In genomic region chr4:54439831-54440243, GRCh38 we compare ENCODE assay signal across 8 cellular contexts.
DNase-seq lines count a peak whose midpoint lies in the region; ATAC-seq and TF ChIP-seq lines count a peak whose summit lies in the region.

No MANE protein-coding gene starts in this region.

- H3K4me3 Mint-ChIP-seq in T-helper 2 cell treated with Interferon-gamma antibody and Interleukin-4, amounts not matched to agents 5 μg/mL and 100 μg/mL, for 36 hours, result no peak overlapping the region

- no peaks in the 10 kb centered on the region for H3K9me3 ChIP-seq in left lung

- intact Hi-C loops in left lung (cut with DNase I), result loop anchor here in 1 of 2 donors (5.0 kb wide), 1 partner anchor 118 kb away; no protein-coding TSS in a partner anchor

- H3K4me1 ChIP-seq in left lung, result peaks cover 0 to 13% of the 10 kb centered on the region in 2 donors

- in situ Hi-C loops in brain microvascular endothelial cell (cut with HindIII; ENCODE audit: low pct_ligation_motif_present, low sequenced_read_pairs), result no loop called here

- DNase-seq in AG09319 (ENCODE audit: extremely low read depth, low read depth), result peak; percentile 16
- peak; percentile 72 for DNase-seq in NB4 (ENCODE audit: low read depth)
- peak; percentile 52 for DNase-seq in brain microvascular endothelial cell
- DNase-seq in left lung, result peak in 1 of 2 donors; percentile 40
- no peak for DNase-seq in T-helper 2 cell treated with Interferon-gamma antibody and Interleukin-4, amounts not matched to agents 5 μg/mL and 100 μg/mL, for 36 hours (ENCODE audit: low spot score)
- no peak for DNase-seq in central memory CD4-positive, alpha-beta T cell
- DNase-seq in SW 1271 (lab: John Stamatoyannopoulos, UW), result no peak

- H3K27me3 ChIP-seq in brain microvascular endothelial cell (replicated peaks) (no peaks in the 10 kb centered on the region), left lung (no peaks in the 10 kb centered on the region)

- no peaks in the 10 kb centered on the region for H3K4me1 Mint-ChIP-seq in T-helper 2 cell treated with Interferon-gamma antibody and Interleukin-4, amounts not matched to agents 5 μg/mL and 100 μg/mL, for 36 hours (ENCODE audit: low read depth)

- H3K4me3 ChIP-seq in NB4 (ENCODE audit: low read depth, low read length) (no peak overlapping the region), brain microvascular endothelial cell (ENCODE audit: low read depth, low read length) (peak overlapping the region; percentile 4), left lung (peak overlapping the region in 1 of 2 donors; percentile 4)

- no peak overlapping the region for H3K27ac Mint-ChIP-seq in T-helper 2 cell treated with Interferon-gamma antibody and Interleukin-4, amounts not matched to agents 5 μg/mL and 100 μg/mL, for 36 hours

- TF ChIP-seq CTCF in AG09319 (IDR thresholded peaks at IDR 0.05; ENCODE audit: low read depth, low read length) (no peak), NB4 (IDR thresholded peaks at IDR 0.05; ENCODE audit: low read depth, low read length) (no peak), brain microvascular endothelial cell (IDR thresholded peaks at IDR 0.05; ENCODE audit: low read depth, low read length, missing control alignments) (no peak), left lung (IDR thresholded peaks at IDR 0.05) (no peak)

- no peak for TF ChIP-seq POLR2A in NB4 (IDR thresholded peaks at IDR 0.05; ENCODE audit: extremely low read depth, insufficient read length)

- H3K36me3 ChIP-seq in brain microvascular endothelial cell (replicated peaks) (no peaks in the 10 kb centered on the region), left lung (no peaks in the 10 kb centered on the region)

- no peaks in the 10 kb centered on the region for H3K9me3 Mint-ChIP-seq in T-helper 2 cell treated with Interferon-gamma antibody and Interleukin-4, amounts not matched to agents 5 μg/mL and 100 μg/mL, for 36 hours

- peaks cover 13% of the 10 kb centered on the region for H3K27me3 Mint-ChIP-seq in T-helper 2 cell treated with Interferon-gamma antibody and Interleukin-4, amounts not matched to agents 5 μg/mL and 100 μg/mL, for 36 hours (ENCODE audit: low read depth)

- H3K27ac ChIP-seq in brain microvascular endothelial cell (no peak overlapping the region), left lung (peak overlapping the region in 1 of 2 donors; percentile 63)

- no peaks in the 10 kb centered on the region for H3K36me3 Mint-ChIP-seq in T-helper 2 cell treated with Interferon-gamma antibody and Interleukin-4, amounts not matched to agents 5 μg/mL and 100 μg/mL, for 36 hours (ENCODE audit: low read depth)

- ATAC-seq in left lung (peak; percentile 83), GM21717 (IDR thresholded peaks at IDR 0.05; ENCODE audit: unreplicated experiment) (no peak)

Comparison
In these comparisons a context has a peak if more than half of its experiments do, and no peak if none do; other contexts are left out.
1. DNase-seq: peak in AG09319 (single experiment), NB4 (single experiment) and brain microvascular endothelial cell (single experiment); none in T-helper 2 cell treated with Interferon-gamma antibody and Interleukin-4, amounts not matched to agents 5 μg/mL and 100 μg/mL, for 36 hours (single experiment), central memory CD4-positive, alpha-beta T cell (single experiment) and SW 1271 (0 of 2).